Comparison of ENCODE assay signal across 7 cellular contexts in genomic region chr1:54885863-54886723, GRCh38. TPM values are rescaled to one million over a fixed set of nuclear protein-coding genes. Genes with fewer than 3 reads are reported as not detected.
A peak's percentile ranks its signal among the peaks of the same experiment; 100 is the strongest.
DNase-seq lines count a peak whose midpoint lies in the region; ATAC-seq and TF ChIP-seq lines count a peak whose summit lies in the region.

No MANE protein-coding gene starts in this region.

- no peak for TF ChIP-seq CTCF in progenitor cell of endocrine pancreas (IDR thresholded peaks at IDR 0.05; ENCODE audit: unreplicated experiment)

- H3K27ac Mint-ChIP-seq in progenitor cell of endocrine pancreas: peak overlapping the region; percentile 84

- H3K27me3 Mint-ChIP-seq in progenitor cell of endocrine pancreas: no peaks in the 10 kb centered on the region

- ATAC-seq in HG02870 (IDR thresholded peaks at IDR 0.05; ENCODE audit: unreplicated experiment): no peak

- H3K36me3 Mint-ChIP-seq in progenitor cell of endocrine pancreas (ENCODE audit: insufficient read depth): peaks cover 16% of the 10 kb centered on the region

- peaks cover 60% of the 10 kb centered on the region for H3K4me1 Mint-ChIP-seq in progenitor cell of endocrine pancreas (ENCODE audit: low read depth)

- in situ Hi-C loops in G401 (cut with HindIII; ENCODE audit: low sequenced_read_pairs): no loop called here

- DNase-seq in G401 (ENCODE audit: low spot score): peak; percentile 76
- DNase-seq in activated CD4-positive, alpha-beta T cell treated with anti-CD3 and anti-CD28 coated beads, Interleukin-2, amount 50 U/mL, for 48 hours: peak; percentile 4 to 9
- DNase-seq in globus pallidus (ENCODE audit: low spot score): peak; percentile 13
- DNase-seq in progenitor cell of endocrine pancreas (ENCODE audit: low spot score, unreplicated experiment): no peak
- DNase-seq in activated gamma-delta T cell (lab: John Stamatoyannopoulos, UW): no peak

- H3K4me3 Mint-ChIP-seq in progenitor cell of endocrine pancreas (ENCODE audit: low read depth): peak overlapping the region; percentile 93

- H3K9me3 Mint-ChIP-seq in progenitor cell of endocrine pancreas (ENCODE audit: low read depth): no peaks in the 10 kb centered on the region

- peaks cover 43% of the 10 kb centered on the region for H3K36me3 ChIP-seq in KOPT-K1 (ENCODE audit: insufficient read depth, low read length)

- peaks cover 4% of the 10 kb centered on the region for H3K9me3 ChIP-seq in KOPT-K1 (ENCODE audit: insufficient read depth, low read length, poor library complexity, severe bottlenecking)

- H3K27ac ChIP-seq in KOPT-K1 (ENCODE audit: low read depth, low read length, poor library complexity, severe bottlenecking): peak overlapping the region; percentile 82

RNA-seq across cellular contexts. Expression of gene DHCR24, which starts 0.9 kb away (rescaled TPM):
- 77.8 and 101 TPM in 2 replicates for total RNA-seq in G401 (2014; rRNA removed; shearing (Covaris generic))
- 217 and 229 TPM in 2 replicates for total RNA-seq in progenitor cell of endocrine pancreas

Comparison
In these comparisons a context has a peak if more than half of its experiments do, and no peak if none do; other contexts are left out.
1. DNase-seq: peak in G401 (single experiment), activated CD4-positive, alpha-beta T cell treated with anti-CD3 and anti-CD28 coated beads, Interleukin-2, amount 50 U/mL, for 48 hours (2 of 2) and globus pallidus (single experiment); none in progenitor cell of endocrine pancreas (single experiment) and activated gamma-delta T cell (single experiment).